In genomic region chr13:112548975-112549374, GRCh38 we compare ENCODE assay signal across 1 cellular context.
TF ChIP-seq lines count a peak whose summit lies in the region.
"Not testable (repeated sequence)": the region's sequence is repeated elsewhere in the genome, so short reads cannot be mapped to it uniquely, and the experiment has no call there.

No MANE protein-coding gene starts in this region.

- CTCF ChIA-PET in HEK293 (lab: Yijun Ruan, JAX) = not testable (repeated sequence)

- H3K9me3 ChIP-seq in HEK293 (ENCODE audit: control insufficient read depth, insufficient read depth, low read depth, low read length) = not testable (repeated sequence)

- peaks cover 3 to 64% of the 10 kb centered on the region in 2 experiments for H3K36me3 ChIP-seq in HEK293 (ENCODE audit: control insufficient read depth in 2 of 2, insufficient read depth in 1 of 2, low read length in 2 of 2)

- not testable (repeated sequence) for H3K4me3 ChIP-seq in HEK293 (ENCODE audit: low read depth, low read length)

- not testable (repeated sequence) for H3K27ac ChIP-seq in HEK293 (ENCODE audit: extremely low read depth, low read depth, low read length)

- not testable (repeated sequence) for H3K4me1 ChIP-seq in HEK293 (ENCODE audit: control insufficient read depth, insufficient read depth, low read length)

- TF ChIP-seq CTCF in HEK293 (tag by site-specific recombination; IDR thresholded peaks at IDR 0.05) = not testable (repeated sequence)

- POLR2A ChIA-PET in HEK293 (lab: Yijun Ruan, JAX) = not testable (repeated sequence)

TF ChIP-seq in HEK293, 187 proteins besides CTCF, POLR2A, EP300 and RAD21:
- TF ChIP-seq ZNF280D (tag by site-specific recombination; IDR thresholded peaks at IDR 0.05) = peak; percentile 39; the same call in 1 of the 2 replicates
- TF ChIP-seq ZNF146 (tag by site-specific recombination; IDR thresholded peaks at IDR 0.05) = peak; percentile 95
